In genomic region chr12:56836317-56836716, GRCh38 we compare ENCODE assay signal across 9 cellular contexts.
A peak's percentile ranks its signal among the peaks of the same experiment; 100 is the strongest.
DNase-seq lines count a peak whose midpoint lies in the region; ATAC-seq and FAIRE-seq lines count a peak whose summit lies in the region.
"Had no signal": no experiment of that assay in that cellular context is flagged by ENCODE, and none has a peak within 500 bp of the region (broad histone marks: within the 10 kb centered on the region; RNA-seq: fewer than 3 reads in every experiment).

No MANE protein-coding gene starts in this region.

- H3K9ac ChIP-seq in SK-N-MC (ENCODE audit: insufficient read length), result no peak overlapping the region

- no peaks in the 10 kb centered on the region for H3K36me3 ChIP-seq in SK-N-MC (ENCODE audit: insufficient read depth, low read length)

- no peak for FAIRE-seq in urothelium cell line (lab: Jason Lieb, UNC)
- FAIRE-seq in RCC 7860 (lab: Jason Lieb, UNC), result no peak

- H3K4me3 ChIP-seq in SK-N-MC, result peak overlapping the region; percentile 52

- peak overlapping the region; percentile 17 for H3K4me3 Mint-ChIP-seq in activated naive CD8-positive, alpha-beta T cell
- no peak overlapping the region for H3K4me3 Mint-ChIP-seq in activated naive CD8-positive, alpha-beta T cell treated with anti-CD3 and anti-CD28 coated beads, Interleukin-2, amount 50 U/mL, for 24 hours

- H3K27ac ChIP-seq in SK-N-MC, result peak overlapping the region; percentile 84

- H3K4me1 Mint-ChIP-seq in activated naive CD8-positive, alpha-beta T cell (ENCODE audit: low read depth), result peaks cover 14% of the 10 kb centered on the region
- H3K4me1 Mint-ChIP-seq in activated naive CD8-positive, alpha-beta T cell treated with anti-CD3 and anti-CD28 coated beads, Interleukin-2, amount 50 U/mL, for 24 hours, result peaks cover 13% of the 10 kb centered on the region

- H3K27me3 Mint-ChIP-seq in activated naive CD8-positive, alpha-beta T cell, result peaks cover under 1% of the 10 kb centered on the region
- H3K27me3 Mint-ChIP-seq in activated naive CD8-positive, alpha-beta T cell treated with anti-CD3 and anti-CD28 coated beads, Interleukin-2, amount 50 U/mL, for 24 hours, result no peaks in the 10 kb centered on the region

- H3K27ac Mint-ChIP-seq in activated naive CD8-positive, alpha-beta T cell, result no peak overlapping the region
- H3K27ac Mint-ChIP-seq in activated naive CD8-positive, alpha-beta T cell treated with anti-CD3 and anti-CD28 coated beads, Interleukin-2, amount 50 U/mL, for 24 hours, result no peak overlapping the region

- ATAC-seq in activated naive CD8-positive, alpha-beta T cell treated with anti-CD3 and anti-CD28 coated beads, Interleukin-2, amount 50 U/mL, for 24 hours, result no peak

- H3K36me3 Mint-ChIP-seq in activated naive CD8-positive, alpha-beta T cell, result no peaks in the 10 kb centered on the region
- H3K36me3 Mint-ChIP-seq in activated naive CD8-positive, alpha-beta T cell treated with anti-CD3 and anti-CD28 coated beads, Interleukin-2, amount 50 U/mL, for 24 hours (ENCODE audit: low read depth), result no peaks in the 10 kb centered on the region

- H3K9me3 Mint-ChIP-seq in activated naive CD8-positive, alpha-beta T cell (ENCODE audit: low read depth), result no peaks in the 10 kb centered on the region
- H3K9me3 Mint-ChIP-seq in activated naive CD8-positive, alpha-beta T cell treated with anti-CD3 and anti-CD28 coated beads, Interleukin-2, amount 50 U/mL, for 24 hours, result no peaks in the 10 kb centered on the region

- no peak for DNase-seq in activated naive CD8-positive, alpha-beta T cell treated with anti-CD3 and anti-CD28 coated beads, Interleukin-2, amount 50 U/mL, for 24 hours
- DNase-seq in SK-N-MC (ENCODE audit: low read depth, low spot score) (peak; percentile 94), glomerular visceral epithelial cell (ENCODE audit: extremely low spot score) (peak; percentile 82), urothelium cell line (ENCODE audit: low spot score) (peak; percentile 28), RCC 7860 (ENCODE audit: low spot score) (no peak), mesenteric fat pad (ENCODE audit: low spot score) (no peak)
- no peak for DNase-seq in stimulated activated CD8-positive, alpha-beta memory T cell treated with anti-CD3 and anti-CD28 coated beads, Interleukin-4, amount 100 ng/mL, for 48 hours
- DNase-seq: NCI-H1048 had no signal

- no peaks in the 10 kb centered on the region for H3K9me3 ChIP-seq in SK-N-MC (ENCODE audit: low read depth, low read length)

Comparison
In these comparisons a context has a peak if more than half of its experiments do, and no peak if none do; other contexts are left out.
1. DNase-seq: peak in SK-N-MC (single experiment), glomerular visceral epithelial cell (single experiment) and urothelium cell line (single experiment); none in activated naive CD8-positive, alpha-beta T cell treated with anti-CD3 and anti-CD28 coated beads, Interleukin-2, amount 50 U/mL, for 24 hours (single experiment), RCC 7860 (single experiment), stimulated activated CD8-positive, alpha-beta memory T cell treated with anti-CD3 and anti-CD28 coated beads, Interleukin-4, amount 100 ng/mL, for 48 hours (single experiment) and mesenteric fat pad (single experiment).